ENCODE assay signal across 21 cellular contexts in the genomic region with DNA sequence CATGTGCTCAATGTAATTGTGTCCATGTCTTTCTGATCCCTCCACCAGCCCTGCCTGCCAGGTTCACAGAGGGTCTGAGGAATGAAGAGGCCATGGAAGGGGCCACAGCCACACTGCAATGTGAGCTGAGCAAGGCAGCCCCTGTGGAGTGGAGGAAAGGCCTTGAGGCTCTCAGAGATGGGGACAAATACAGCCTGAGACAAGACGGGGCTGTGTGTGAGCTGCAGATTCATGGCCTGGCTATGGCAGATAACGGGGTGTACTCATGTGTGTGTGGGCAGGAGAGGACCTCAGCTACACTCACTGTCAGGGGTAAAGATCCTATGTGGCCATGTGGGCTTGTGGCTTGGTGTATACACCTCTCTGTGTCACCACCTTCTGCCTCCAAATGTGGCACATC.
"Had no signal": no experiment of that assay in that cellular context is flagged by ENCODE, and none has a peak within 500 bp of the region (broad histone marks: within the 10 kb centered on the region; RNA-seq: fewer than 3 reads in every experiment).

No MANE protein-coding gene starts in this region.

- H3K27ac Mint-ChIP-seq: dendritic cell treated with granulocyte-macrophage colony-stimulating factor and Interleukin-4, amounts not matched to agents 40 ng/mL and 50 ng/mL, for 4 days; effector memory CD8-positive, alpha-beta T cell; memory B cell; mesothelial cell of epicardium; progenitor cell of endocrine pancreas; stimulated activated effector memory CD8-positive, alpha-beta T cell treated with anti-CD3 and anti-CD28 coated beads, Interleukin-12 subunit alpha, Interleukin-12 subunit beta, amount 100 ng/mL, for 72 hours had no signal

- H3K4me3 ChIP-seq: lower lobe of right lung, ovary, smooth muscle cell, suprapubic skin, thyroid gland, upper lobe of left lung, vagina had no signal

- H3K36me3 Mint-ChIP-seq: stimulated activated effector memory CD8-positive, alpha-beta T cell treated with anti-CD3 and anti-CD28 coated beads, Interleukin-12 subunit alpha, Interleukin-12 subunit beta, amount 100 ng/mL, for 72 hours had no signal

- DNase-seq: cerebellar nuclear complex; effector memory CD8-positive, alpha-beta T cell; foreskin keratinocyte; hippocampal formation; right cardiac atrium; stimulated activated CD4-positive, alpha-beta T cell treated with anti-CD3 and anti-CD28 coated beads, Interleukin-4, amount 100 ng/mL, for 1 hour; stimulated activated CD8-positive, alpha-beta memory T cell treated with anti-CD3 and anti-CD28 coated beads, Interleukin-4, amount 100 ng/mL, for 48 hours; stimulated activated naive CD8-positive, alpha-beta T cell treated with anti-CD3 and anti-CD28 coated beads, Interleukin-15, Interleukin-2, amounts not matched to agents 100 U/mL and 50 U/mL, for 24 hours; thyroid gland; upper lobe of left lung had no signal

- H3K9me3 ChIP-seq: ovary, thyroid gland had no signal

- H3K4me3 Mint-ChIP-seq: dendritic cell treated with granulocyte-macrophage colony-stimulating factor and Interleukin-4, amounts not matched to agents 40 ng/mL and 50 ng/mL, for 4 days; effector memory CD8-positive, alpha-beta T cell; memory B cell; mesothelial cell of epicardium; stimulated activated effector memory CD8-positive, alpha-beta T cell treated with anti-CD3 and anti-CD28 coated beads, Interleukin-12 subunit alpha, Interleukin-12 subunit beta, amount 100 ng/mL, for 72 hours had no signal

- ATAC-seq: effector memory CD8-positive, alpha-beta T cell; foreskin keratinocyte; left lobe of liver; lower lobe of right lung; right cardiac atrium; stimulated activated effector memory CD8-positive, alpha-beta T cell treated with anti-CD3 and anti-CD28 coated beads, Interleukin-12 subunit alpha, Interleukin-12 subunit beta, amount 100 ng/mL, for 72 hours; stimulated activated naive CD8-positive, alpha-beta T cell treated with anti-CD3 and anti-CD28 coated beads, Interleukin-15, Interleukin-2, amounts not matched to agents 100 U/mL and 50 U/mL, for 24 hours had no signal

- H3K27ac ChIP-seq: foreskin keratinocyte, lower lobe of right lung, ovary, suprapubic skin, thyroid gland, upper lobe of left lung, vagina had no signal

- H3K27me3 Mint-ChIP-seq: dendritic cell treated with granulocyte-macrophage colony-stimulating factor and Interleukin-4, amounts not matched to agents 40 ng/mL and 50 ng/mL, for 4 days; effector memory CD8-positive, alpha-beta T cell; progenitor cell of endocrine pancreas had no signal

- H3K4me1 Mint-ChIP-seq: mesothelial cell of epicardium; stimulated activated effector memory CD8-positive, alpha-beta T cell treated with anti-CD3 and anti-CD28 coated beads, Interleukin-12 subunit alpha, Interleukin-12 subunit beta, amount 100 ng/mL, for 72 hours had no signal

- H3K4me1 ChIP-seq: foreskin keratinocyte, lower lobe of right lung, suprapubic skin, thyroid gland, upper lobe of left lung, vagina had no signal

- H3K36me3 ChIP-seq: lower lobe of right lung, ovary, thyroid gland had no signal

- H3K27me3 ChIP-seq: foreskin keratinocyte, ovary, suprapubic skin, thyroid gland, upper lobe of left lung, vagina had no signal
